ENCODE assay signal across 8 cellular contexts in the genomic region with DNA sequence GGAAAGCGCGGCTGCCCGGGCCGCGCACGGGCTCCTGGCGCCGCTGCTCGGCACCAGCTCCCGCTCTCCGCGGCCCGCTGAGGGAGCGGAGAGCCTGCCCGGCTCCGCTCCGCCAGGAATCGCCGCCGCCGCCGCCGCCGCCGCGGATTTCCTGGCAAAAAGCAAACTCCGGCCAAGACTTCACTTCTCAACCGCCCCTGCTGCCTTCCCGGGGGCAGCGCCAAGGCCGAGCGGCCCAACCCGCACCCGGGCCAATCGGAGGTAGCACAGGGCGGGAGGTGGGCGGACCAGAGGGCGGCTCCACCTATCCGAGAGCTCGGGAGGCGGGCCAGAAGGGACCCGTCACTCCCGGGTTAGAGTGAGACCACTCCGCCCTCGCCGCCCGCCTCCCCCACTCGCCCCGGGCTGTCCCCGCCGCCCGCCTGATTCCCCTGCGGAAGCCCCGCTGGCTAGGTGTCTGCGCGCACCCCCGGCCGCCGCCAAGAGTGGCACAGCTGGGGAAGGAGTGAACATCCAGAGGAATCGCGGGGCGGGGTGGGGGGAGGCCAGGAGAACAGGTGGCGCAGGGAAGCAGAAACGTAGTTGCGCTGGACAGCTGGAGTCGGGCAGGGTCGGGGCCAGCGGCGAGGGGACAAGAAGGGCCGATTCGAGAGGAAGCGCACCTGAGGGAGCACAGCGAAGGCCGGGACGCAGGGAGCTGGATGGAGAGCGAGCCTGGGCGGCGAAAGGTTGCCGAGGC. TPM values are rescaled to one million over a fixed set of nuclear protein-coding genes. Genes with fewer than 3 reads are reported as not detected.
DNase-seq lines count a peak whose midpoint lies in the region; ATAC-seq and TF ChIP-seq lines count a peak whose summit lies in the region.

Gene LNX2, minus strand, starts transcription at position 153 of the 739 bp plus-strand sequence. CDS start 38,826 bp downstream, outside the sequence.

- TF ChIP-seq CTCF in GM13976 (IDR thresholded peaks at IDR 0.05; ENCODE audit: borderline replicate concordance, control extremely low read depth, extremely low read depth, insufficient read depth, missing control alignments) (no peak), left ventricle myocardium inferior (IDR thresholded peaks at IDR 0.05; ENCODE audit: borderline replicate concordance) (no peak), progenitor cell of endocrine pancreas (IDR thresholded peaks at IDR 0.05; ENCODE audit: unreplicated experiment) (no peak)

- peaks cover 54% of the 10 kb centered on the region for H3K4me1 Mint-ChIP-seq in progenitor cell of endocrine pancreas (ENCODE audit: low read depth)

- DNase-seq in GM13976 (ENCODE audit: low spot score) (peak; percentile 98), NCI-H146 treated with DMSO at 0.1 percent for 48 hours (lab: John Stamatoyannopoulos, UW; ENCODE audit: unreplicated experiment) (peak; percentile 87), T-helper 1 cell (peak; percentile 92 to 96 (median 94)), amniotic stem cell (lab: John Stamatoyannopoulos, UW) (peak; percentile 88), left ventricle myocardium inferior (peak; percentile 99), progenitor cell of endocrine pancreas (ENCODE audit: low spot score, unreplicated experiment) (peak; percentile 98), ureter (ENCODE audit: low spot score) (peak; percentile 98)

- no peaks in the 10 kb centered on the region for H3K27me3 ChIP-seq in left ventricle myocardium inferior (ENCODE audit: low read depth)

- peaks cover 19% of the 10 kb centered on the region for H3K36me3 Mint-ChIP-seq in progenitor cell of endocrine pancreas (ENCODE audit: insufficient read depth)

- peaks cover 3% of the 10 kb centered on the region for H3K36me3 ChIP-seq in left ventricle myocardium inferior

- peak within 1 kb of the TSS; percentile 97 for H3K4me3 Mint-ChIP-seq in progenitor cell of endocrine pancreas (ENCODE audit: low read depth)

- H3K27ac ChIP-seq in left ventricle myocardium inferior (replicated peaks), result peak within 1 kb of the TSS; percentile 99

- H3K27ac Mint-ChIP-seq in progenitor cell of endocrine pancreas, result peak within 1 kb of the TSS; percentile 100

- H3K4me3 ChIP-seq in left ventricle myocardium inferior, result peak within 1 kb of the TSS; percentile 85

- peaks cover 63% of the 10 kb centered on the region for H3K4me1 ChIP-seq in left ventricle myocardium inferior

- peaks cover 3% of the 10 kb centered on the region for H3K9me3 Mint-ChIP-seq in progenitor cell of endocrine pancreas (ENCODE audit: low read depth)

- H3K9me3 ChIP-seq in left ventricle myocardium inferior (replicated peaks), result no peaks in the 10 kb centered on the region

- ATAC-seq in HG02852 (IDR thresholded peaks at IDR 0.05; ENCODE audit: unreplicated experiment), result peak; percentile 88

- H3K27me3 Mint-ChIP-seq in progenitor cell of endocrine pancreas, result no peaks in the 10 kb centered on the region

- intact Hi-C loops in left ventricle myocardium inferior (cut with micrococcal nuclease), result no loop called here

- in situ Hi-C loops in GM13976 (cut with MboI; ENCODE audit: low sequenced_read_pairs, unreplicated experiment), result no loop called here

RNA-seq across cellular contexts. Expression of gene LNX2, which starts in this region (rescaled TPM):
- 11.2 TPM for total RNA-seq in left ventricle myocardium inferior
- 32.7 and 33.7 TPM in 2 replicates for total RNA-seq in progenitor cell of endocrine pancreas
- 15.0 TPM for total RNA-seq in ureter

Comparison
In these comparisons a context has a peak if more than half of its experiments do, and no peak if none do; other contexts are left out.
1. Peak in every context shown above with its lines: DNase-seq, ATAC-seq, H3K4me3 ChIP-seq and H3K27ac ChIP-seq.